ENCODE assay signal across 10 cellular contexts in genomic region chr2:182261860-182262387, GRCh38.
"Had no signal": no experiment of that assay in that cellular context is flagged by ENCODE, and none has a peak within 500 bp of the region (broad histone marks: within the 10 kb centered on the region; RNA-seq: fewer than 3 reads in every experiment).

No MANE protein-coding gene starts in this region.

- H2AFZ ChIP-seq: GM23338 had no signal

- H3K27ac ChIP-seq: HL-60, KMS-11 had no signal

- H3K4me3 Mint-ChIP-seq: GM23338, H9, HFFc6 had no signal

- FAIRE-seq: H1, H54 had no signal

- H3K4me2 ChIP-seq: GM23338, KMS-11 had no signal

- H3K4me3 ChIP-seq: GM23338 had no signal

- H3K9ac ChIP-seq: KMS-11 had no signal

- H3K27ac Mint-ChIP-seq: GM23338, H9, HFFc6 had no signal

- H3K9me3 Mint-ChIP-seq: GM23338, H9, HFFc6 had no signal

- ATAC-seq: GM23338 had no signal

- DNase-seq: H9, HCEC 1CT, HFFc6, IMR-90, KBM-7 had no signal
